In the genomic region with DNA sequence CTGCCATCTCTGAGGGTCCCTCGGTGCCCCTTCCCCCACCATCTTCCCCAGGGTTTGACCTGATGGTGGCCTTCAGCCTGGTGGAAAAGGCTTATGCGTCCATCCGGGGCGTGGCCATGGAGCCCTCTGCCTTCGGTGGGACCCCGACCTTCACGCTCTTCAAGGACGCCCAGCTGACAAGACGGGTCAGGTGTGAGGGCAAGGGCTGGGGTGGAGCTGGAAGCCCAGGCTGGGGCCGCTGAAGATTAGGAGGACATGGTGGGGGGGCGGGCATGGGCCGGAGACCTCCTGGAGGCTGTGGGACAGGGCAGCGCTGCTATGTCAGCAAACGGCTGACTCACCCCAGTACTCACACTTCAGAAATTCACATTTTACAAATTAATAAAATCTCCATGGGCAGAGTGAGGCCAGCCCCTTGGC, we compare ENCODE assay signal across 17 cellular contexts. TPM values are rescaled to one million over a fixed set of nuclear protein-coding genes. Genes with fewer than 3 reads are reported as not detected.
"Had no signal": no experiment of that assay in that cellular context is flagged by ENCODE, and none has a peak within 500 bp of the region (broad histone marks: within the 10 kb centered on the region; RNA-seq: fewer than 3 reads in every experiment).

No MANE protein-coding gene starts in this region.

- H3K27ac ChIP-seq: esophagus muscularis mucosa, SK-N-MC, stomach, testis had no signal

- H3K36me3 ChIP-seq: esophagus muscularis mucosa, stomach had no signal

- H3K4me3 ChIP-seq: esophagus muscularis mucosa, SK-N-MC, stomach, testis had no signal

- H3K9me3 Mint-ChIP-seq: activated naive CD4-positive, alpha-beta T cell treated with anti-CD3 and anti-CD28 coated beads, Interleukin-2, amount 50 U/mL, for 24 hours; activated T-helper 17 cell treated with anti-CD3 and anti-CD28 coated beads, Interleukin-2, amount 50 U/mL, for 72 hours; brain; central memory CD8-positive, alpha-beta T cell; T-cell had no signal

- H3K27me3 ChIP-seq: testis had no signal

- DNase-seq: activated CD4-positive, alpha-beta T cell treated with anti-CD3 and anti-CD28 coated beads, Interleukin-2, amount 50 U/mL, for 48 hours; amniotic stem cell; cortex of kidney; effector CD4-positive, alpha-beta T cell; hypothalamus; stomach; T-helper 9 cell; testis had no signal

- H3K4me3 Mint-ChIP-seq: activated naive CD4-positive, alpha-beta T cell treated with anti-CD3 and anti-CD28 coated beads, Interleukin-2, amount 50 U/mL, for 24 hours; activated T-helper 17 cell treated with anti-CD3 and anti-CD28 coated beads, Interleukin-2, amount 50 U/mL, for 72 hours; brain; central memory CD8-positive, alpha-beta T cell; T-cell had no signal

- H3K27ac Mint-ChIP-seq: activated naive CD4-positive, alpha-beta T cell treated with anti-CD3 and anti-CD28 coated beads, Interleukin-2, amount 50 U/mL, for 24 hours; activated T-helper 17 cell treated with anti-CD3 and anti-CD28 coated beads, Interleukin-2, amount 50 U/mL, for 72 hours; T-cell had no signal

- H3K36me3 Mint-ChIP-seq: activated naive CD4-positive, alpha-beta T cell treated with anti-CD3 and anti-CD28 coated beads, Interleukin-2, amount 50 U/mL, for 24 hours; brain; T-cell had no signal

- H3K9me3 ChIP-seq: esophagus muscularis mucosa, stomach, testis had no signal

- H3K4me1 Mint-ChIP-seq: activated naive CD4-positive, alpha-beta T cell treated with anti-CD3 and anti-CD28 coated beads, Interleukin-2, amount 50 U/mL, for 24 hours; activated T-helper 17 cell treated with anti-CD3 and anti-CD28 coated beads, Interleukin-2, amount 50 U/mL, for 72 hours; central memory CD8-positive, alpha-beta T cell; T-cell had no signal

- H3K27me3 Mint-ChIP-seq: activated naive CD4-positive, alpha-beta T cell treated with anti-CD3 and anti-CD28 coated beads, Interleukin-2, amount 50 U/mL, for 24 hours; activated T-helper 17 cell treated with anti-CD3 and anti-CD28 coated beads, Interleukin-2, amount 50 U/mL, for 72 hours had no signal

- H3K4me1 ChIP-seq: stomach had no signal

- ATAC-seq: activated T-helper 17 cell treated with anti-CD3 and anti-CD28 coated beads, Interleukin-2, amount 50 U/mL, for 72 hours; T-cell had no signal

RNA-seq across cellular contexts. Expression of a gene that starts 23.5 kb away (rescaled TPM):
- total RNA-seq: glomerular endothelial cell, ureter had no signal

RNA-seq across cellular contexts. Expression of a gene that starts 44.6 kb away (rescaled TPM):
- total RNA-seq: activated T-helper 17 cell treated with anti-CD3 and anti-CD28 coated beads, Interleukin-2, amount 50 U/mL, for 72 hours; esophagus muscularis mucosa; glomerular endothelial cell; T-cell; ureter had no signal
